Comparison of ENCODE assay signal across 11 cellular contexts in genomic region chr6:33343953-33344611, GRCh38. TPM values are rescaled to one million over a fixed set of nuclear protein-coding genes. Genes with fewer than 3 reads are reported as not detected.
DNase-seq lines count a peak whose midpoint lies in the region; ATAC-seq and TF ChIP-seq lines count a peak whose summit lies in the region.
"Had no signal": no experiment of that assay in that cellular context is flagged by ENCODE, and none has a peak within 500 bp of the region (broad histone marks: within the 10 kb centered on the region; RNA-seq: fewer than 3 reads in every experiment).

No MANE protein-coding gene starts in this region.

- peak overlapping the region; percentile 49 for H3K4me2 ChIP-seq in SU-DHL-6 (ENCODE audit: low read depth, low read length, poor library complexity, severe bottlenecking)

- peak overlapping the region; percentile 61 for H2AFZ ChIP-seq in SU-DHL-6 (ENCODE audit: low read depth, low read length, severe bottlenecking)

- H3K27me3 ChIP-seq in SU-DHL-6 (ENCODE audit: low read length), result no peaks in the 10 kb centered on the region
- H3K27me3 ChIP-seq: body of pancreas, heart right ventricle had no signal

- intact Hi-C loops in activated naive CD4-positive, alpha-beta T cell treated with anti-CD3 and anti-CD28 coated beads for 36 hours (cut with micrococcal nuclease), result loop anchor here (1.0 to 10.0 kb wide), 3 partner anchors 45 to 229 kb away; partner anchors contain the start of genes RGL2 and VPS52

- H3K4me3 Mint-ChIP-seq in activated naive CD4-positive, alpha-beta T cell treated with anti-CD3 and anti-CD28 coated beads for 36 hours, result peak overlapping the region; percentile 34
- H3K4me3 Mint-ChIP-seq in stimulated activated effector memory CD8-positive, alpha-beta T cell treated with anti-CD3 and anti-CD28 coated beads, Interleukin-12 subunit alpha, Interleukin-12 subunit beta, amount 100 ng/mL, for 72 hours, result peak overlapping the region; percentile 64

- peak overlapping the region; percentile 7 for H3K4me3 ChIP-seq in SU-DHL-6 (ENCODE audit: insufficient read depth, low read length, poor library complexity, severe bottlenecking)
- H3K4me3 ChIP-seq: body of pancreas had no signal

- peak overlapping the region; percentile 72 for H3K27ac Mint-ChIP-seq in activated naive CD4-positive, alpha-beta T cell treated with anti-CD3 and anti-CD28 coated beads for 36 hours
- peak overlapping the region; percentile 41 for H3K27ac Mint-ChIP-seq in stimulated activated effector memory CD8-positive, alpha-beta T cell treated with anti-CD3 and anti-CD28 coated beads, Interleukin-12 subunit alpha, Interleukin-12 subunit beta, amount 100 ng/mL, for 72 hours

- peak overlapping the region; percentile 88 for H3K27ac ChIP-seq in SU-DHL-6 (ENCODE audit: low read depth, low read length)
- H3K27ac ChIP-seq: body of pancreas, thoracic aorta had no signal

- DNase-seq in activated naive CD4-positive, alpha-beta T cell treated with anti-CD3 and anti-CD28 coated beads for 36 hours, result peak; percentile 62
- DNase-seq in stimulated activated effector memory CD8-positive, alpha-beta T cell treated with anti-CD3 and anti-CD28 coated beads, Interleukin-12 subunit alpha, Interleukin-12 subunit beta, amount 100 ng/mL, for 72 hours (ENCODE audit: low spot score in 2 of 2), result no peak
- DNase-seq in SK-N-DZ (ENCODE audit: low spot score), result no peak
- no peak for DNase-seq in iPS-NIHi7 (ENCODE audit: extremely low spot score)
- no peak for DNase-seq in NCI-H69 (lab: John Stamatoyannopoulos, UW)
- DNase-seq: heart right ventricle had no signal

- no peaks in the 10 kb centered on the region for H3K27me3 Mint-ChIP-seq in activated naive CD4-positive, alpha-beta T cell treated with anti-CD3 and anti-CD28 coated beads for 36 hours (ENCODE audit: low read depth)

- CTCF ChIA-PET in activated naive CD4-positive, alpha-beta T cell treated with anti-CD3 and anti-CD28 coated beads for 36 hours (lab: Charles Lee), result interaction anchor here (0.6 to 2.8 kb wide), 16 partner anchors 8 to 329 kb away, joined by 3 to 29 read pairs (median 6); partner anchors contain the start of genes B3GALT4, CUTA, RGL2 and RPS18

- H3K4me1 Mint-ChIP-seq in activated naive CD4-positive, alpha-beta T cell treated with anti-CD3 and anti-CD28 coated beads for 36 hours (ENCODE audit: low read depth), result peaks cover 20% of the 10 kb centered on the region
- H3K4me1 Mint-ChIP-seq in stimulated activated effector memory CD8-positive, alpha-beta T cell treated with anti-CD3 and anti-CD28 coated beads, Interleukin-12 subunit alpha, Interleukin-12 subunit beta, amount 100 ng/mL, for 72 hours, result peaks cover 21% of the 10 kb centered on the region

- peaks cover 18% of the 10 kb centered on the region for H3F3A ChIP-seq in SU-DHL-6 (ENCODE audit: insufficient read depth)

- no peak for TF ChIP-seq CTCF in SU-DHL-6 (IDR thresholded peaks at IDR 0.05; ENCODE audit: insufficient read depth, low read length, poor library complexity, severe bottlenecking)

- ATAC-seq in GM21423 (IDR thresholded peaks at IDR 0.05; ENCODE audit: unreplicated experiment) (peak; percentile 55), HG02588 (IDR thresholded peaks at IDR 0.05; ENCODE audit: unreplicated experiment) (no peak)
- ATAC-seq in stimulated activated effector memory CD8-positive, alpha-beta T cell treated with anti-CD3 and anti-CD28 coated beads, Interleukin-12 subunit alpha, Interleukin-12 subunit beta, amount 100 ng/mL, for 72 hours, result peak; percentile 83

- H3K9me2 ChIP-seq in SU-DHL-6 (replicated peaks; ENCODE audit: insufficient read depth, low read length), result no peaks in the 10 kb centered on the region

- no peaks in the 10 kb centered on the region for H3K79me2 ChIP-seq in SU-DHL-6 (ENCODE audit: insufficient read depth, low read length)

- no peaks in the 10 kb centered on the region for H4K20me1 ChIP-seq in SU-DHL-6 (ENCODE audit: low read depth, low read length)

- H3K9ac ChIP-seq in SU-DHL-6 (ENCODE audit: low read length), result peak overlapping the region; percentile 41

- H3K9me3 ChIP-seq in SU-DHL-6 (ENCODE audit: insufficient read depth, low read length), result no peaks in the 10 kb centered on the region
- H3K9me3 ChIP-seq: body of pancreas, heart right ventricle, thoracic aorta had no signal

- no peaks in the 10 kb centered on the region for H3K36me3 ChIP-seq in SU-DHL-6 (ENCODE audit: low read length)
- H3K36me3 ChIP-seq: heart right ventricle, thoracic aorta had no signal

- H3K36me3 Mint-ChIP-seq in activated naive CD4-positive, alpha-beta T cell treated with anti-CD3 and anti-CD28 coated beads for 36 hours (ENCODE audit: low read depth), result no peaks in the 10 kb centered on the region
- H3K36me3 Mint-ChIP-seq in stimulated activated effector memory CD8-positive, alpha-beta T cell treated with anti-CD3 and anti-CD28 coated beads, Interleukin-12 subunit alpha, Interleukin-12 subunit beta, amount 100 ng/mL, for 72 hours, result no peaks in the 10 kb centered on the region

- no peaks in the 10 kb centered on the region for H3K9me3 Mint-ChIP-seq in activated naive CD4-positive, alpha-beta T cell treated with anti-CD3 and anti-CD28 coated beads for 36 hours
- no peaks in the 10 kb centered on the region for H3K9me3 Mint-ChIP-seq in stimulated activated effector memory CD8-positive, alpha-beta T cell treated with anti-CD3 and anti-CD28 coated beads, Interleukin-12 subunit alpha, Interleukin-12 subunit beta, amount 100 ng/mL, for 72 hours

RNA-seq across cellular contexts. Expression of gene DAXX, which starts 21.3 kb away (rescaled TPM):
- total RNA-seq in activated naive CD4-positive, alpha-beta T cell treated with anti-CD3 and anti-CD28 coated beads for 36 hours, result 10 to 100 TPM; 48.1 to 55.1 TPM
- 88.3 and 124 TPM in 2 replicates for polyA plus RNA-seq in SK-N-DZ (2014; cell fraction: cytosol; rRNA removed)
- 97.7 and 110 TPM in 2 replicates for polyA plus RNA-seq in SK-N-DZ (2014; cell fraction: nucleus; rRNA removed)

RNA-seq across cellular contexts. Expression of gene ZBTB22, which starts 26.5 kb away (rescaled TPM):
- total RNA-seq in activated naive CD4-positive, alpha-beta T cell treated with anti-CD3 and anti-CD28 coated beads for 36 hours, result 1 to 10 TPM; 8.8 to 9.0 TPM
- 9.8 and 11.2 TPM in 2 replicates for polyA plus RNA-seq in SK-N-DZ (2014; cell fraction: cytosol; rRNA removed)
- polyA plus RNA-seq in SK-N-DZ (2014; cell fraction: nucleus; rRNA removed), result 4.3 and 8.8 TPM in 2 replicates

RNA-seq across cellular contexts. Expression of gene TAPBP, which starts 30.2 kb away (rescaled TPM):
- total RNA-seq in activated naive CD4-positive, alpha-beta T cell treated with anti-CD3 and anti-CD28 coated beads for 36 hours, result 100 to 1,000 TPM; 184 TPM
- polyA plus RNA-seq in SK-N-DZ (2014; cell fraction: cytosol; rRNA removed), result 5.8 and 7.1 TPM in 2 replicates
- polyA plus RNA-seq in SK-N-DZ (2014; cell fraction: nucleus; rRNA removed), result 1.8 and 4.9 TPM in 2 replicates

RNA-seq across cellular contexts. Expression of gene RGL2, which starts 45.3 kb away (rescaled TPM):
- 10 to 100 TPM; 23.8 to 27.8 TPM for total RNA-seq in activated naive CD4-positive, alpha-beta T cell treated with anti-CD3 and anti-CD28 coated beads for 36 hours
- polyA plus RNA-seq in SK-N-DZ (2014; cell fraction: cytosol; rRNA removed), result 48.0 and 48.5 TPM in 2 replicates
- polyA plus RNA-seq in SK-N-DZ (2014; cell fraction: nucleus; rRNA removed), result 254 and 277 TPM in 2 replicates

RNA-seq across cellular contexts. Expression of gene KIFC1, which starts 47.5 kb away (rescaled TPM):
- total RNA-seq in activated naive CD4-positive, alpha-beta T cell treated with anti-CD3 and anti-CD28 coated beads for 36 hours, result 100 to 1,000 TPM; 107 TPM
- 130 and 153 TPM in 2 replicates for polyA plus RNA-seq in SK-N-DZ (2014; cell fraction: cytosol; rRNA removed)
- polyA plus RNA-seq in SK-N-DZ (2014; cell fraction: nucleus; rRNA removed), result 192 and 214 TPM in 2 replicates
